Comparison of ENCODE assay signal across 15 cellular contexts in genomic region chr13:102392810-102393209, GRCh38. TPM values are rescaled to one million over a fixed set of nuclear protein-coding genes. Genes with fewer than 3 reads are reported as not detected.
DNase-seq lines count a peak whose midpoint lies in the region; ATAC-seq and TF ChIP-seq lines count a peak whose summit lies in the region.
"Had no signal": no experiment of that assay in that cellular context is flagged by ENCODE, and none has a peak within 500 bp of the region (broad histone marks: within the 10 kb centered on the region; RNA-seq: fewer than 3 reads in every experiment).

No MANE protein-coding gene starts in this region.

- no peak overlapping the region for H3K4me3 ChIP-seq in CD8-positive, alpha-beta T cell (ENCODE audit: low read depth, low read length)
- H3K4me3 ChIP-seq: uterus had no signal

- no peaks in the 10 kb centered on the region for H3K9me3 ChIP-seq in CD8-positive, alpha-beta T cell (ENCODE audit: low read length)
- H3K9me3 ChIP-seq: uterus had no signal

- H3K27ac Mint-ChIP-seq in CD8-positive, alpha-beta T cell: no peak overlapping the region
- peak overlapping the region; percentile 89 for H3K27ac Mint-ChIP-seq in activated naive CD4-positive, alpha-beta T cell treated with anti-CD3 and anti-CD28 coated beads, Interleukin-2, amount 50 U/mL, for 24 hours
- no peak overlapping the region for H3K27ac Mint-ChIP-seq in nephron
- H3K27ac Mint-ChIP-seq: GM23338 had no signal

- no peak for ATAC-seq in CD8-positive, alpha-beta T cell
- ATAC-seq: GM23338, HepG2 had no signal

- POLR2A ChIA-PET in CD8-positive, alpha-beta T cell (lab: Charles Lee): no interaction called here
- POLR2A ChIA-PET in HEK293T (lab: Yijun Ruan, JAX): no interaction called here

- H3K36me3 Mint-ChIP-seq in CD8-positive, alpha-beta T cell: no peaks in the 10 kb centered on the region
- peaks cover 2% of the 10 kb centered on the region for H3K36me3 Mint-ChIP-seq in activated naive CD4-positive, alpha-beta T cell treated with anti-CD3 and anti-CD28 coated beads, Interleukin-2, amount 50 U/mL, for 24 hours
- no peaks in the 10 kb centered on the region for H3K36me3 Mint-ChIP-seq in nephron (ENCODE audit: low read depth)
- H3K36me3 Mint-ChIP-seq: CD14-positive monocyte had no signal

- H3K27me3 ChIP-seq in CD8-positive, alpha-beta T cell (ENCODE audit: insufficient read depth, low read length): no peaks in the 10 kb centered on the region
- H3K27me3 ChIP-seq: uterus had no signal

- intact Hi-C loops in CD8-positive, alpha-beta T cell (cut with DNase I, micrococcal nuclease): loop anchor here (5.0 to 10.0 kb wide), 6 partner anchors 204 to 1718 kb away; partner anchors contain the start of genes BIVM (in 1 of the 2), ERCC5 (in 1 of the 2), POGLUT2 (in 1 of the 2) and TMTC4 (in 1 of the 2)

- H3K9me3 Mint-ChIP-seq in CD8-positive, alpha-beta T cell: no peaks in the 10 kb centered on the region
- peaks cover 6% of the 10 kb centered on the region for H3K9me3 Mint-ChIP-seq in activated naive CD4-positive, alpha-beta T cell treated with anti-CD3 and anti-CD28 coated beads, Interleukin-2, amount 50 U/mL, for 24 hours
- H3K9me3 Mint-ChIP-seq in nephron: no peaks in the 10 kb centered on the region
- H3K9me3 Mint-ChIP-seq: GM23338 had no signal

- H3K4me3 Mint-ChIP-seq in CD8-positive, alpha-beta T cell: peak overlapping the region; percentile 12
- H3K4me3 Mint-ChIP-seq in activated naive CD4-positive, alpha-beta T cell treated with anti-CD3 and anti-CD28 coated beads, Interleukin-2, amount 50 U/mL, for 24 hours: peak overlapping the region; percentile 89
- H3K4me3 Mint-ChIP-seq in nephron: peak overlapping the region; percentile 22 to 89 (median 86)
- H3K4me3 Mint-ChIP-seq: CD14-positive monocyte had no signal

- DNase-seq in CD8-positive, alpha-beta T cell: no peak
- DNase-seq in HCEC 1CT (peak; percentile 8), COLO829 (ENCODE audit: low spot score) (no peak), COR-L47 (lab: John Stamatoyannopoulos, UW) (no peak), HEK293T (ENCODE audit: extremely low spot score) (no peak)
- DNase-seq: NCI-H1105, uterus, WERI-Rb-1 had no signal

- TF ChIP-seq CTCF in CD8-positive, alpha-beta T cell (IDR thresholded peaks at IDR 0.05): no peak
- no peak for TF ChIP-seq CTCF in nephron (IDR thresholded peaks at IDR 0.05; ENCODE audit: unreplicated experiment in 3 of 3)

- H3K4me1 Mint-ChIP-seq in CD8-positive, alpha-beta T cell (ENCODE audit: low read depth): peaks cover 7% of the 10 kb centered on the region
- H3K4me1 Mint-ChIP-seq in activated naive CD4-positive, alpha-beta T cell treated with anti-CD3 and anti-CD28 coated beads, Interleukin-2, amount 50 U/mL, for 24 hours: peaks cover 28% of the 10 kb centered on the region
- peaks cover 5% of the 10 kb centered on the region for H3K4me1 Mint-ChIP-seq in nephron

- no peaks in the 10 kb centered on the region for H3K36me3 ChIP-seq in CD8-positive, alpha-beta T cell (ENCODE audit: insufficient read depth, low read length)
- H3K36me3 ChIP-seq: uterus, WERI-Rb-1 had no signal

- H3K27me3 Mint-ChIP-seq in CD8-positive, alpha-beta T cell (ENCODE audit: low read depth): peaks cover 13% of the 10 kb centered on the region
- peaks cover 12% of the 10 kb centered on the region for H3K27me3 Mint-ChIP-seq in activated naive CD4-positive, alpha-beta T cell treated with anti-CD3 and anti-CD28 coated beads, Interleukin-2, amount 50 U/mL, for 24 hours
- H3K27me3 Mint-ChIP-seq in nephron (ENCODE audit: low read depth): peaks cover 36% of the 10 kb centered on the region

- no peak overlapping the region for H3K27ac ChIP-seq in CD8-positive, alpha-beta T cell (ENCODE audit: low read depth, low read length)
- H3K27ac ChIP-seq: uterus, WERI-Rb-1 had no signal

- H3K4me1 ChIP-seq in CD8-positive, alpha-beta T cell (ENCODE audit: insufficient read depth, low read length): peaks cover 13% of the 10 kb centered on the region
- H3K4me1 ChIP-seq: uterus had no signal

- CTCF ChIA-PET in CD8-positive, alpha-beta T cell (lab: Charles Lee): interaction anchor here (0.7 kb wide), 1 partner anchor 14 kb away, joined by 3 read pairs; no protein-coding TSS in a partner anchor
- CTCF ChIA-PET in HEK293T (lab: Yijun Ruan, JAX): no interaction called here

TF ChIP-seq in HEK293T, 16 proteins besides CTCF, POLR2A, EP300 and RAD21:
- TF ChIP-seq FOXM1 (IDR thresholded peaks at IDR 0.05; ENCODE audit: borderline replicate concordance) (no peak), LEF1 (IDR thresholded peaks at IDR 0.05; ENCODE audit: borderline replicate concordance) (no peak), HDGF (IDR thresholded peaks at IDR 0.05; ENCODE audit: borderline replicate concordance) (no peak), SP1 (IDR thresholded peaks at IDR 0.05) (no peak)

RNA-seq across cellular contexts. Expression of gene FGF14, which starts 9.0 kb away (rescaled TPM):
- total RNA-seq in CD8-positive, alpha-beta T cell: not detected
- total RNA-seq: HepG2, kidney epithelial cell, pulmonary artery endothelial cell had no signal

Comparison
In these comparisons a context has a peak if more than half of its experiments do, and no peak if none do; other contexts are left out.
1. H3K4me3 Mint-ChIP-seq: peak in every context shown above with its lines; median percentile 89 in activated naive CD4-positive, alpha-beta T cell treated with anti-CD3 and anti-CD28 coated beads, Interleukin-2, amount 50 U/mL, for 24 hours; 86 in nephron; 12 in CD8-positive, alpha-beta T cell.